ENCODE assay signal across 17 cellular contexts in the genomic region with DNA sequence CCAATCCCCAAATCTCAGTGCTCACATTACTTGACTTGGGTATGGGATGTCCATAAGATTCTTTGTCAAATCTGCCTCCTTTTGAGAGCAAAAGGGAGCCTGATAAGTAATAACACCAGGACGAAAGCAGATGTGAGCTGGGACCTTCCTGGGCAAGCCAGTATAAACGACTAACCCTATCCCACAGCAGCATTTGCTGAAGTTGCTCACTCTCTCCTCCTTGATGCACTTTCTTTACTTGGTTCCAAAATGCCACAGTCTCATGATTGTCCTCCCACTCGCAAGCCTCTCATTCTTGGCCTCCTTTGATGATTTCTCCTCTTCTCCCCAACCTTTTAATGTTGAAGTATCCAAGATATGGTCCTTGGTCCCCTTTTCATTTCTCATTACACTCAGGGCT. TPM values are rescaled to one million over a fixed set of nuclear protein-coding genes. Genes with fewer than 3 reads are reported as not detected.
"Had no signal": no experiment of that assay in that cellular context is flagged by ENCODE, and none has a peak within 500 bp of the region (broad histone marks: within the 10 kb centered on the region; RNA-seq: fewer than 3 reads in every experiment).

No MANE protein-coding gene starts in this region.

- H3K4me3 Mint-ChIP-seq: activated CD4-positive, alpha-beta T cell treated with anti-CD3 and anti-CD28 coated beads, Interleukin-2, amount 10 ng/mL, durations not matched to agents 7 days and 5 days; activated naive CD8-positive, alpha-beta T cell treated with anti-CD3 and anti-CD28 coated beads, Interleukin-2, amount 10 ng/mL, durations not matched to agents 7 days and 5 days; brain; T-cell; WTC11 had no signal

- H3K36me3 Mint-ChIP-seq: brain, naive B cell, T-cell, WTC11 had no signal

- H3K9me3 ChIP-seq: ovary, psoas muscle had no signal

- H3K36me3 ChIP-seq: ovary had no signal

- H3K27me3 ChIP-seq: dorsolateral prefrontal cortex, ovary had no signal

- H3K9me3 Mint-ChIP-seq: activated naive CD8-positive, alpha-beta T cell treated with anti-CD3 and anti-CD28 coated beads, Interleukin-2, amount 10 ng/mL, durations not matched to agents 7 days and 5 days; brain; WTC11 had no signal

- ATAC-seq: left ventricle myocardium superior, psoas muscle, right cardiac atrium, T-cell, WTC11 had no signal

- H3K27me3 Mint-ChIP-seq: activated CD4-positive, alpha-beta T cell treated with anti-CD3 and anti-CD28 coated beads, Interleukin-2, amount 10 ng/mL, durations not matched to agents 7 days and 5 days; activated naive CD8-positive, alpha-beta T cell treated with anti-CD3 and anti-CD28 coated beads, Interleukin-2, amount 10 ng/mL, durations not matched to agents 7 days and 5 days; naive B cell; T-cell had no signal

- H3K4me1 ChIP-seq: psoas muscle had no signal

- H3K27ac ChIP-seq: dorsolateral prefrontal cortex, epithelial cell of prostate, ovary, psoas muscle, SK-N-MC had no signal

- DNase-seq: activated CD4-positive, alpha-beta T cell treated with anti-CD3 and anti-CD28 coated beads, Interleukin-2, amount 10 ng/mL, durations not matched to agents 7 days and 5 days; activated naive CD8-positive, alpha-beta T cell treated with anti-CD3 and anti-CD28 coated beads, Interleukin-2, amount 10 ng/mL, durations not matched to agents 7 days and 5 days; caudate nucleus; dorsolateral prefrontal cortex; foreskin fibroblast; left ventricle myocardium superior; naive B cell; ovary; psoas muscle; right cardiac atrium; Right ventricle myocardium superior; T-cell had no signal

- H3K4me3 ChIP-seq: dorsolateral prefrontal cortex, ovary, psoas muscle, SK-N-MC had no signal

- H3K27ac Mint-ChIP-seq: activated CD4-positive, alpha-beta T cell treated with anti-CD3 and anti-CD28 coated beads, Interleukin-2, amount 10 ng/mL, durations not matched to agents 7 days and 5 days; activated naive CD8-positive, alpha-beta T cell treated with anti-CD3 and anti-CD28 coated beads, Interleukin-2, amount 10 ng/mL, durations not matched to agents 7 days and 5 days; brain; T-cell; WTC11 had no signal

RNA-seq across cellular contexts. Expression of a gene that starts 44.7 kb away (rescaled TPM):
- total RNA-seq: glomerular endothelial cell had no signal
